ENCODE assay signal across 9 cellular contexts in the genomic region with DNA sequence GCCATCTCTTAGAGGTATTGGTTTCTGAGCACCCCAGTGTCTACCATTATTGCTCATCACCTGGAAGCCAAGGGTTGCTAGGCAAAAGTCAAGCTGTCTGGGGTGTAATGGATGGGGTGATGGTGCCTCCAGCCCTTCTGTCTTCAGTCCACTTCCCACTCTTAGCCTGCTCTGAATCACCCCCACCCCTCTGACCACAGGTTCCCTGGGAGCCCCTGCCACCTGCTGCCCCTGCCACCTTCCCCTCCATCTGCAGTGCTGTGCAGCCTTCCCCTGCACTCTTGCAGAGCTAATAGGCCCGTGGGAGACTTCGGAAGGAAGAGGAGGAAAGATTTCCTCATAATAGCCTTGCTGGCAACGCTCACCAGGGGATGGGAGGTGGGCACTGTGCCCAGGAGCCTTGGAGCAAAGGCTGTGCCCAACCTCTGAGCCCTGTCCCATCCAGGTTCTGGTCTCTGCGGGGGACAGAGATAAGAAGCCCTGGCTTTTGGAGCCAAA. TPM values are rescaled to one million over a fixed set of nuclear protein-coding genes. Genes with fewer than 3 reads are reported as not detected.
DNase-seq lines count a peak whose midpoint lies in the region; ATAC-seq, FAIRE-seq and TF ChIP-seq lines count a peak whose summit lies in the region.
"Had no signal": no experiment of that assay in that cellular context is flagged by ENCODE, and none has a peak within 500 bp of the region (broad histone marks: within the 10 kb centered on the region; RNA-seq: fewer than 3 reads in every experiment).

No MANE protein-coding gene starts in this region.

- H3K27me3 Mint-ChIP-seq in HFFc6 (ENCODE audit: insufficient read depth): peaks cover 2% of the 10 kb centered on the region
- H3K27me3 Mint-ChIP-seq: stimulated activated naive CD8-positive, alpha-beta T cell treated with anti-CD3 and anti-CD28 coated beads, Interleukin-15, Interleukin-2, amounts not matched to agents 100 ng/mL and 50 ng/mL, for 24 hours had no signal

- FAIRE-seq in A549 (lab: Jason Lieb, UNC): no peak

- no peak overlapping the region for H3K4me3 ChIP-seq in A549
- peak overlapping the region in 1 of 2 donors; percentile 51 for H3K4me3 ChIP-seq in muscle layer of duodenum (ENCODE audit: low read depth in 1 of 2, low read length in 2 of 2)

- H3K4me1 Mint-ChIP-seq in HFFc6 (ENCODE audit: low read depth): peaks cover 50% of the 10 kb centered on the region

- DNase-seq in A549 (ENCODE audit: low read depth in 1 of 2, low spot score in 1 of 2) (peak in 1 of 2 experiments; percentile 61), HFFc6 (no peak), cerebellum (ENCODE audit: low spot score) (peak; percentile 44), HT-29 (ENCODE audit: low spot score) (no peak)
- DNase-seq in stimulated activated CD4-positive, alpha-beta T cell treated with anti-CD3 and anti-CD28 coated beads, Interleukin-4, amount 100 ng/mL, for 24 hours: no peak
- DNase-seq in activated CD4-positive, alpha-beta T cell treated with anti-CD3 and anti-CD28 coated beads for 4 hours: no peak

- CTCF ChIA-PET in A549 (lab: Yijun Ruan, JAX): interaction anchor here (0.8 to 10.9 kb wide), 11 partner anchors 11 to 91 kb away, joined by 3 to 122 read pairs (median 84); a partner anchor contains a TSS

- peak overlapping the region; percentile 82 for H3K27ac Mint-ChIP-seq in HFFc6
- H3K27ac Mint-ChIP-seq: stimulated activated naive CD8-positive, alpha-beta T cell treated with anti-CD3 and anti-CD28 coated beads, Interleukin-15, Interleukin-2, amounts not matched to agents 100 ng/mL and 50 ng/mL, for 24 hours had no signal

- ATAC-seq in A549 (peak; percentile 66 to 73), GM21723 (IDR thresholded peaks at IDR 0.05; ENCODE audit: unreplicated experiment) (no peak)

- H3K27ac ChIP-seq in A549: peak overlapping the region; percentile 80 to 81
- peak overlapping the region; percentile 10 for H3K27ac ChIP-seq in muscle layer of duodenum (ENCODE audit: low read length)

- TF ChIP-seq CTCF in A549 (IDR thresholded peaks at IDR 0.05): no peak
- TF ChIP-seq CTCF in HFFc6 (IDR thresholded peaks at IDR 0.05): no peak

- POLR2A ChIA-PET in A549 (lab: Yijun Ruan, JAX): interaction anchor here (0.8 to 2.5 kb wide), 3 partner anchors 21 to 47 kb away, joined by 3 to 14 read pairs (median 4); a partner anchor contains a TSS

- H3K4me1 ChIP-seq in A549: peaks cover 45% of the 10 kb centered on the region
- H3K4me1 ChIP-seq in muscle layer of duodenum (ENCODE audit: control insufficient read depth in 1 of 2, insufficient read depth in 2 of 2, low read length in 2 of 2): peaks cover 10 to 13% of the 10 kb centered on the region in 2 donors

- H3K36me3 ChIP-seq in muscle layer of duodenum (ENCODE audit: control insufficient read depth in 1 of 2, insufficient read depth in 2 of 2, low read length in 2 of 2): peaks cover 52 to 53% of the 10 kb centered on the region in 2 donors

- no peak for TF ChIP-seq POLR2A in A549 (IDR thresholded peaks at IDR 0.05; ENCODE audit: low read length)

- H3K4me3 Mint-ChIP-seq in HFFc6: no peak overlapping the region

- no peak for TF ChIP-seq EP300 in A549 (IDR thresholded peaks at IDR 0.05)

- H3K9me3 ChIP-seq in A549 (no peaks in the 10 kb centered on the region), muscle layer of duodenum (ENCODE audit: control insufficient read depth in 1 of 2, low read length in 2 of 2) (no peaks in the 10 kb centered on the region)

- WGBS in A549 (ENCODE audit: missing lambda C conversion rate): no CpG with 5 or more reads among the region's 4 CpGs

- no peaks in the 10 kb centered on the region for H3K9me3 Mint-ChIP-seq in HFFc6
- H3K9me3 Mint-ChIP-seq: stimulated activated naive CD8-positive, alpha-beta T cell treated with anti-CD3 and anti-CD28 coated beads, Interleukin-15, Interleukin-2, amounts not matched to agents 100 ng/mL and 50 ng/mL, for 24 hours had no signal

- peak overlapping the region; percentile 75 for H3K4me2 ChIP-seq in A549

- peaks cover 63% of the 10 kb centered on the region for H3K36me3 Mint-ChIP-seq in HFFc6 (ENCODE audit: low read depth)

- no peaks in the 10 kb centered on the region for H3K27me3 ChIP-seq in muscle layer of duodenum (ENCODE audit: low read depth, low read length)

- TF ChIP-seq RAD21 in A549 (conservative IDR thresholded peaks at IDR 0.05 in 1 of 2, IDR thresholded peaks at IDR 0.05 in 1 of 2): no peak

TF ChIP-seq in A549, 52 proteins besides CTCF, POLR2A, EP300 and RAD21:
- no peak for TF ChIP-seq FOSL2 (IDR thresholded peaks at IDR 0.05)
- no peak for TF ChIP-seq FOSL2 (CRISPR knock-in tag; IDR thresholded peaks at IDR 0.05)
- peak; percentile 8 to 62; a peak in 2 of 4 replicates for TF ChIP-seq CEBPB (IDR thresholded peaks at IDR 0.05)
TF ChIP-seq in A549: peak in this region for 1.

RNA-seq across cellular contexts. Expression of a gene that starts 35.5 kb away (rescaled TPM):
- 199 and 217 TPM in 2 replicates for polyA plus RNA-seq in A549 (2011; rRNA removed)
- polyA plus RNA-seq in A549 (2012; cell fraction: cytosol; rRNA removed): 132 and 138 TPM in 2 replicates
- polyA plus RNA-seq in A549 (2012; cell fraction: nucleus; rRNA removed): 115 and 134 TPM in 2 replicates
- 285 to 327 TPM (median 300 TPM) in 3 replicates for polyA plus RNA-seq in A549 (2017; fragmentation: RNase III; extraction: RNeasy Plus Mini Kit Qiagen cat#74134 plus additional on column Dnase treatment)
- polyA minus RNA-seq in A549 (2011; rRNA and poly(A)+ RNA removed): 153 and 163 TPM in 2 replicates
- 100 to 1,000 TPM; 380 to 424 (median 413) TPM for total RNA-seq in HFFc6 (2021; fragmentation: NEBNext Ultra II Directional; extraction: Animal tissue kit (Norgen Biotek cat#: 25700))
- 61.2 TPM for total RNA-seq in cerebellum
- total RNA-seq in HT-29 (2014; rRNA removed; shearing (Covaris generic)): 101 and 121 TPM in 2 replicates
